20 cellular contexts compared by ENCODE assay signal in the genomic region with DNA sequence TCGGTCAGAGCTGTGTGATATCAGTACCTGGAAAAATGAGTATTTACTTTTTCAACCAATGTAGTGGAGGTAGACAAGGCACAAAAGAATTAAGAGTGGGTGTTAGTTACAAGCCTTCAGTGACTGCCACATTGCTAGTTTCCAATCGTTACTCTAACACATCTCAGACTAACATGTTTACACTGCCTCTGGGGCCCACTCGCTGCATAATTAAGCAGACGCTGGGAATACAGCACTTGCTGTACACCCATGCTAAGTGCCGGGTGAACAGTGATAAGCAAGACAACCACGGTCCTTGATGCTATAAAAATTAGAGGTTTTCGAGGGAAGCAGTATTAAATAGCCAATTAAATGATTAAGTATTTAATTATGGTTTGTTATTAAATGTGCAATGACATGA.
"Had no signal": no experiment of that assay in that cellular context is flagged by ENCODE, and none has a peak within 500 bp of the region (broad histone marks: within the 10 kb centered on the region; RNA-seq: fewer than 3 reads in every experiment).

No MANE protein-coding gene starts in this region.

- H3K27me3 ChIP-seq: colonic mucosa, esophagus muscularis mucosa, foreskin keratinocyte, hepatocyte, right lobe of liver, stomach, thyroid gland, vagina had no signal

- H3K36me3 ChIP-seq: colonic mucosa, esophagus muscularis mucosa, gastroesophageal sphincter, heart left ventricle, right lobe of liver, stomach, thyroid gland, vagina had no signal

- H3K4me2 ChIP-seq: hepatocyte had no signal

- H3K4me3 ChIP-seq: colonic mucosa, esophagus muscularis mucosa, gastroesophageal sphincter, heart left ventricle, hepatocyte, lung, right lobe of liver, stomach, thyroid gland, vagina had no signal

- H3K27ac ChIP-seq: colonic mucosa, esophagus muscularis mucosa, foreskin keratinocyte, gastroesophageal sphincter, heart left ventricle, hepatocyte, right lobe of liver, stomach, thyroid gland, vagina had no signal

- DNase-seq: colonic mucosa; effector CD8-positive, alpha-beta T cell; foreskin keratinocyte; heart left ventricle; kidney; naive thymus-derived CD4-positive, alpha-beta T cell; nucleus accumbens; right lobe of liver; small intestine; stimulated activated CD4-positive, alpha-beta T cell treated with anti-CD3 and anti-CD28 coated beads, Interleukin-15, amount 100 ng/mL, for 24 hours; stimulated activated CD4-positive, alpha-beta T cell treated with anti-CD3 and anti-CD28 coated beads, Interleukin-4, amount 100 ng/mL, for 1 hour; stimulated activated naive CD4-positive, alpha-beta T cell treated with Interleukin-2 at 50 U/mL for 16 hours; stomach; thyroid gland; trophoblast cell had no signal

- H3K79me2 ChIP-seq: hepatocyte had no signal

- H3K9me3 ChIP-seq: colonic mucosa, esophagus muscularis mucosa, gastroesophageal sphincter, heart left ventricle, right lobe of liver, stomach, thyroid gland, vagina had no signal

- H2AFZ ChIP-seq: hepatocyte had no signal
